In genomic region chr1:175003521-175003920, GRCh38 we compare ENCODE assay signal across 15 cellular contexts. TPM values are rescaled to one million over a fixed set of nuclear protein-coding genes. Genes with fewer than 3 reads are reported as not detected.
A peak's percentile ranks its signal among the peaks of the same experiment; 100 is the strongest.
DNase-seq lines count a peak whose midpoint lies in the region; ATAC-seq, FAIRE-seq and TF ChIP-seq lines count a peak whose summit lies in the region.
"Had no signal": no experiment of that assay in that cellular context is flagged by ENCODE, and none has a peak within 500 bp of the region (broad histone marks: within the 10 kb centered on the region; RNA-seq: fewer than 3 reads in every experiment).

No MANE protein-coding gene starts in this region.

- peaks cover 4% of the 10 kb centered on the region; the same call in 1 of the 2 replicates for H4K20me1 ChIP-seq in HepG2 (ENCODE audit: insufficient read depth, low read length)

- peaks cover 4% of the 10 kb centered on the region for H3K9me3 Mint-ChIP-seq in glutamatergic neuron (ENCODE audit: unreplicated experiment)

- H3K9ac ChIP-seq in HepG2 (ENCODE audit: insufficient read depth, low read depth, low read length) = no peak overlapping the region

- TF ChIP-seq POLR2A in HepG2 (IDR thresholded peaks at IDR 0.05; ENCODE audit: insufficient read depth in 1 of 2, low read depth in 2 of 2, low read length in 2 of 2) (no peak), right lobe of liver (IDR thresholded peaks at IDR 0.05) (no peak), esophagus squamous epithelium (IDR thresholded peaks at IDR 0.05) (no peak), prostate gland (IDR thresholded peaks at IDR 0.05) (no peak)

- peaks cover 7% of the 10 kb centered on the region for H3K27me3 Mint-ChIP-seq in glutamatergic neuron (ENCODE audit: unreplicated experiment)

- in situ Hi-C loops in HepG2 (cut with HindIII; ENCODE audit: extremely low pct_ligation_motif_present, low pct_unique_long_range_greater_than_20kb) = no loop called here

- BruUV-seq in HepG2 (replicated peaks; lab: Mats Ljungman, UMichigan) = no TSS peak

- H3K4me3 ChIP-seq in HepG2 (replicated peaks in 1 of 3; ENCODE audit: insufficient read depth in 1 of 3, low read depth in 2 of 3, low read length in 3 of 3) (no peak overlapping the region), right lobe of liver (no peak overlapping the region), esophagus squamous epithelium (no peak overlapping the region), prostate gland (no peak overlapping the region)
- H3K4me3 ChIP-seq: tibial artery had no signal

- H3K36me3 Mint-ChIP-seq in glutamatergic neuron (ENCODE audit: unreplicated experiment) = no peaks in the 10 kb centered on the region

- no peak overlapping the region for H2AFZ ChIP-seq in HepG2 (ENCODE audit: low read length)

- TF ChIP-seq EP300 in HepG2 (IDR thresholded peaks at IDR 0.05; ENCODE audit: low read depth in 2 of 2, low read length in 2 of 2) (no peak), HepG2 (CRISPR knock-in tag; IDR thresholded peaks at IDR 0.05; ENCODE audit: borderline replicate concordance) (no peak)

- POLR2A ChIA-PET in HepG2 (lab: Yijun Ruan, JAX) = interaction anchor here (4.1 kb wide), 1 partner anchor 20 kb away, joined by 17 read pairs; the partner anchor contains the start of gene MRPS14

- TF ChIP-seq CTCF in HepG2 (CRISPR knock-in tag; IDR thresholded peaks at IDR 0.05) (no peak), right lobe of liver (IDR thresholded peaks at IDR 0.05) (no peak), glutamatergic neuron (IDR thresholded peaks at IDR 0.05; ENCODE audit: partially characterized antibody, unreplicated experiment) (no peak), esophagus squamous epithelium (IDR thresholded peaks at IDR 0.05) (no peak), prostate gland (IDR thresholded peaks at IDR 0.05) (no peak)

- intact Hi-C loops in HepG2 (cut with micrococcal nuclease; ENCODE audit: unreplicated experiment) (no loop called here), right lobe of liver (cut with DNase I) (no loop called here), esophagus squamous epithelium (cut with DNase I) (no loop called here), prostate gland (cut with DNase I) (no loop called here)

- CTCF ChIA-PET in HepG2 (lab: Yijun Ruan, JAX; ENCODE audit: low intra/inter-chr PET ratio, low total read pairs) = no interaction called here

- WGBS in HepG2 (ENCODE audit: low lambda C conversion rate) = 93% methylated on average over 2 of the region's 2 CpGs
- 61% methylated on average over 2 of the region's 2 CpGs for WGBS in right lobe of liver (ENCODE audit: insufficient coverage, low coverage, low lambda C conversion rate, missing lambda C conversion rate)
- 66 to 67% methylated on average over 2 of the region's 2 CpGs for WGBS in esophagus squamous epithelium, 2 donors
- 50% methylated on average over 2 of the region's 2 CpGs for WGBS in prostate gland

- H3K27ac Mint-ChIP-seq in glutamatergic neuron (ENCODE audit: unreplicated experiment) = peak overlapping the region; percentile 23

- FAIRE-seq in HepG2 (lab: Jason Lieb, UNC) = no peak
- FAIRE-seq: GM12891 had no signal

- peaks cover 29% of the 10 kb centered on the region for H3K4me1 ChIP-seq in HepG2 (ENCODE audit: insufficient read depth, low read length)
- peaks cover 0 to 17% (median 3%) of the 10 kb centered on the region in 4 donors for H3K4me1 ChIP-seq in right lobe of liver
- H3K4me1 ChIP-seq in esophagus squamous epithelium = peaks cover 0 to 41% (median 12%) of the 10 kb centered on the region in 3 donors
- no peaks in the 10 kb centered on the region for H3K4me1 ChIP-seq in prostate gland (replicated peaks)

- no peak for DNase-seq in HepG2 (ENCODE audit: low spot score)
- no peak for DNase-seq in right lobe of liver
- DNase-seq in OCI-M1 (lab: John Stamatoyannopoulos, UW) = peak; percentile 32
- DNase-seq in glutamatergic neuron = no peak
- DNase-seq in stimulated activated CD4-positive, alpha-beta T cell treated with anti-CD3 and anti-CD28 coated beads, Interleukin-2, amount 100 ng/mL, for 24 hours = no peak
- DNase-seq in esophagus squamous epithelium (lab: John Stamatoyannopoulos, UW) = no peak
- no peak for DNase-seq in prostate gland (ENCODE audit: low spot score)
- DNase-seq: AML-193; effector CD4-positive, alpha-beta T cell; foreskin fibroblast; NCI-H2227 treated with DMSO at 0.1 percent for 48 hours; stimulated activated CD4-positive, alpha-beta T cell treated with anti-CD3 and anti-CD28 coated beads, Interleukin-12 subunit alpha, Interleukin-12 subunit beta, amount 100 ng/mL, for 4 hours; tibial artery had no signal

- H3K9me3 ChIP-seq in HepG2 (ENCODE audit: low read length) = no peaks in the 10 kb centered on the region
- no peaks in the 10 kb centered on the region for H3K9me3 ChIP-seq in right lobe of liver
- no peaks in the 10 kb centered on the region for H3K9me3 ChIP-seq in esophagus squamous epithelium
- H3K9me3 ChIP-seq in prostate gland = no peaks in the 10 kb centered on the region
- H3K9me3 ChIP-seq: tibial artery had no signal

- no peak for TF ChIP-seq RAD21 in HepG2 (CRISPR knock-in tag; IDR thresholded peaks at IDR 0.05)

- ATAC-seq in HepG2 = no peak
- ATAC-seq in right lobe of liver = no peak
- ATAC-seq in GM21737 (IDR thresholded peaks at IDR 0.05; ENCODE audit: unreplicated experiment) = no peak

- H3K4me2 ChIP-seq in HepG2 (ENCODE audit: low read depth, low read length) = no peak overlapping the region

- peaks cover 82% of the 10 kb centered on the region for H3K79me2 ChIP-seq in HepG2 (ENCODE audit: insufficient read depth, low read length)

- H3K36me3 ChIP-seq in HepG2 (replicated peaks in 1 of 2; ENCODE audit: control insufficient read depth in 1 of 2, insufficient read depth in 2 of 2, low read length in 2 of 2) (peaks cover 6 to 39% of the 10 kb centered on the region in 2 experiments), right lobe of liver (peaks cover 0 to 26% (median 8%) of the 10 kb centered on the region in 4 donors), esophagus squamous epithelium (peaks cover 0 to 36% (median 13%) of the 10 kb centered on the region in 3 donors), prostate gland (no peaks in the 10 kb centered on the region)

- H3K27ac ChIP-seq in HepG2 (ENCODE audit: extremely low read length, insufficient read depth, low read length) (no peak overlapping the region), right lobe of liver (no peak overlapping the region), esophagus squamous epithelium (no peak overlapping the region), prostate gland (no peak overlapping the region)
- H3K27ac ChIP-seq: tibial artery had no signal

- H3K27me3 ChIP-seq in HepG2 (ENCODE audit: control insufficient read depth in 1 of 2, insufficient read depth in 2 of 2, low read length in 2 of 2) (no peaks in the 10 kb centered on the region; a peak in 1 of 5 replicates), right lobe of liver (no peaks in the 10 kb centered on the region), esophagus squamous epithelium (no peaks in the 10 kb centered on the region), prostate gland (replicated peaks; ENCODE audit: insufficient read depth) (no peaks in the 10 kb centered on the region)
- H3K27me3 ChIP-seq: tibial artery had no signal

- peaks cover 13% of the 10 kb centered on the region for H3K4me1 Mint-ChIP-seq in glutamatergic neuron (ENCODE audit: low read depth, unreplicated experiment)

- H3K4me3 Mint-ChIP-seq in glutamatergic neuron (ENCODE audit: unreplicated experiment) = no peak overlapping the region

RNA-seq across cellular contexts. Expression of gene CACYBP, which starts 3.8 kb away (rescaled TPM):
- 183 and 247 TPM in 2 replicates for total RNA-seq in HepG2 (2016; rRNA removed; fragmentation: Illumina TruSeq; extraction: Trizol)
- 30.4 and 49.6 TPM in 2 replicates for total RNA-seq in HepG2 (2016; cell fraction: cytosol; rRNA removed; fragmentation: Illumina TruSeq; extraction: Trizol; ENCODE audit: low read depth)
- 174 and 253 TPM in 2 replicates for total RNA-seq in HepG2 (2016; cell fraction: insoluble cytoplasmic fraction; rRNA removed; fragmentation: Illumina TruSeq; extraction: Trizol)
- total RNA-seq in HepG2 (2016; cell fraction: membrane; rRNA removed; fragmentation: Illumina TruSeq; extraction: Trizol) = 59.8 and 73.6 TPM in 2 replicates
- 71.5 and 73.7 TPM in 2 replicates for total RNA-seq in HepG2 (2016; cell fraction: nucleus; rRNA removed; fragmentation: Illumina TruSeq; extraction: Trizol)
- polyA plus RNA-seq in HepG2 (2011; rRNA removed) = 14.4 and 18.4 TPM in 2 replicates
- polyA plus RNA-seq in HepG2 (2011; cell fraction: cytosol; rRNA removed) = 16.9 and 18.9 TPM in 2 replicates
- polyA plus RNA-seq in HepG2 (2011; cell fraction: nucleus; rRNA removed) = 6.2 and 30.3 TPM in 2 replicates
- 63.3 and 84.9 TPM in 2 replicates for polyA plus RNA-seq in HepG2 (2012)
- polyA plus RNA-seq in HepG2 (2016; cell fraction: cytosol; fragmentation: Illumina TruSeq; extraction: Trizol; ENCODE audit: low read depth) = 27.7 and 44.6 TPM in 2 replicates
- 258 and 299 TPM in 2 replicates for polyA plus RNA-seq in HepG2 (2016; cell fraction: insoluble cytoplasmic fraction; fragmentation: Illumina TruSeq; extraction: Trizol; ENCODE audit: low read depth)
- 37.6 and 44.0 TPM in 2 replicates for polyA plus RNA-seq in HepG2 (2016; cell fraction: membrane; fragmentation: Illumina TruSeq; extraction: Trizol; ENCODE audit: low read depth)
- polyA plus RNA-seq in HepG2 (2016; cell fraction: nucleus; fragmentation: Illumina TruSeq; extraction: Trizol; ENCODE audit: insufficient read depth, low read depth) = 94.4 and 105 TPM in 2 replicates
- polyA minus RNA-seq in HepG2 (2011; rRNA and poly(A)+ RNA removed; ENCODE audit: low replicate concordance) = 7.8 and 17.6 TPM in 2 replicates
- polyA minus RNA-seq in HepG2 (2011; cell fraction: cytosol; rRNA and poly(A)+ RNA removed) = 13.6 and 15.7 TPM in 2 replicates
- 22.3 and 32.9 TPM in 2 replicates for polyA minus RNA-seq in HepG2 (2011; cell fraction: nucleus; rRNA and poly(A)+ RNA removed)
- total RNA-seq in right lobe of liver = 10 to 100 TPM; 20.3 to 60.0 (median 31.2) TPM
- total RNA-seq in glutamatergic neuron (ENCODE audit: unreplicated experiment) = 88.7 TPM
- total RNA-seq in esophagus squamous epithelium = 10 to 100 TPM; 66.9 to 92.5 (median 82.1) TPM
- total RNA-seq in prostate gland = 100 to 1,000 TPM; 151 to 199 TPM

RNA-seq across cellular contexts. Expression of gene MRPS14, which starts 19.7 kb away (rescaled TPM):
- total RNA-seq in HepG2 (2016; rRNA removed; fragmentation: Illumina TruSeq; extraction: Trizol) (43.2 and 52.7 TPM in 2 replicates), right lobe of liver (10 to 100 TPM in 5 of 6 experiments, 1 to 10 TPM in 1; 9.4 to 22.8 (median 18.8) TPM), glutamatergic neuron (ENCODE audit: unreplicated experiment) (35.3 TPM), esophagus squamous epithelium (10 to 100 TPM in 3 of 4 donors, 1 to 10 TPM in 1; 8.6 to 18.1 (median 15.4) TPM), prostate gland (10 to 100 TPM; 25.6 to 32.1 TPM)
- total RNA-seq in HepG2 (2016; cell fraction: cytosol; rRNA removed; fragmentation: Illumina TruSeq; extraction: Trizol; ENCODE audit: low read depth) = 9.3 and 9.4 TPM in 2 replicates
- total RNA-seq in HepG2 (2016; cell fraction: insoluble cytoplasmic fraction; rRNA removed; fragmentation: Illumina TruSeq; extraction: Trizol) = 44.1 and 58.4 TPM in 2 replicates
- total RNA-seq in HepG2 (2016; cell fraction: membrane; rRNA removed; fragmentation: Illumina TruSeq; extraction: Trizol) = 13.3 and 14.6 TPM in 2 replicates
- 19.0 and 20.8 TPM in 2 replicates for total RNA-seq in HepG2 (2016; cell fraction: nucleus; rRNA removed; fragmentation: Illumina TruSeq; extraction: Trizol)
- polyA plus RNA-seq in HepG2 (2011; rRNA removed) = 32.0 and 36.6 TPM in 2 replicates
- polyA plus RNA-seq in HepG2 (2011; cell fraction: cytosol; rRNA removed) = 20.4 and 26.8 TPM in 2 replicates
- polyA plus RNA-seq in HepG2 (2011; cell fraction: nucleus; rRNA removed) = 14.8 and 19.5 TPM in 2 replicates
- polyA plus RNA-seq in HepG2 (2012) = 38.4 and 42.2 TPM in 2 replicates
- polyA plus RNA-seq in HepG2 (2016; cell fraction: cytosol; fragmentation: Illumina TruSeq; extraction: Trizol; ENCODE audit: low read depth) = 11.7 and 12.1 TPM in 2 replicates
- 52.9 and 60.0 TPM in 2 replicates for polyA plus RNA-seq in HepG2 (2016; cell fraction: insoluble cytoplasmic fraction; fragmentation: Illumina TruSeq; extraction: Trizol; ENCODE audit: low read depth)
- 11.2 and 11.7 TPM in 2 replicates for polyA plus RNA-seq in HepG2 (2016; cell fraction: membrane; fragmentation: Illumina TruSeq; extraction: Trizol; ENCODE audit: low read depth)
- 32.8 and 35.8 TPM in 2 replicates for polyA plus RNA-seq in HepG2 (2016; cell fraction: nucleus; fragmentation: Illumina TruSeq; extraction: Trizol; ENCODE audit: insufficient read depth, low read depth)
- polyA minus RNA-seq in HepG2 (2011; rRNA and poly(A)+ RNA removed; ENCODE audit: low replicate concordance) = 11.8 and 20.3 TPM in 2 replicates
- polyA minus RNA-seq in HepG2 (2011; cell fraction: cytosol; rRNA and poly(A)+ RNA removed) = 9.5 and 10.3 TPM in 2 replicates
- 25.4 and 25.8 TPM in 2 replicates for polyA minus RNA-seq in HepG2 (2011; cell fraction: nucleus; rRNA and poly(A)+ RNA removed)
